In the genomic region with DNA sequence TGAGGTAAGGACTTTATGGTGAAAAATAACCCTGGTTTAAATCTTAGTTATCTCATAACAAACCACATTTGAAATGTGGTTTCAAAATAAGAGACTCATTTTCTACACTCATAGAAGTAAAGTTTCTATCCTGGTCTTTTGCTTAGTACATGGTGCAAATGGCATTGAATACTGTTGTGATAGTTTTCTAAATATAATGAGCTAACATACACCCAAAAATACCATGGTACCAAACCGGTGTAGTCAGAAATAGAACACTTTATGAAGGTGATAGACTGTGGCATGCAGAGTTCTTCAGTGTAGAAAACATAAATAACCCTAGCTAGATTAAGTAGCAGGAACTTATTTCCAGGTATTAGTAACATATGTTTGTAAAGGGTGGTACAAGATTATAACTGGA, we compare ENCODE assay signal across 19 cellular contexts.
"Had no signal": no experiment of that assay in that cellular context is flagged by ENCODE, and none has a peak within 500 bp of the region (broad histone marks: within the 10 kb centered on the region; RNA-seq: fewer than 3 reads in every experiment).

No MANE protein-coding gene starts in this region.

- H3K4me2 ChIP-seq: SK-N-SH had no signal

- H3K9me3 ChIP-seq: SK-N-SH had no signal

- DNase-seq: KBM-7, MV-4-11, NCI-H1048, NCI-H1105, NCI-H1417, NCI-H1436 treated with DMSO at 0.1 percent for 48 hours, NCI-H1694, NCI-H187 treated with DMSO at 0.1 percent for 48 hours, NCI-H2029 treated with DMSO at 0.1 percent for 48 hours, NCI-H2171 treated with DMSO at 0.1 percent for 48 hours, NCI-H345, NCI-H446 treated with DMSO at 0.1 percent for 48 hours, NCI-H510A treated with DMSO at 0.1 percent for 48 hours, NCI-H526, NCI-H748 treated with DMSO at 0.1 percent for 48 hours, PC-3, SK-N-SH had no signal

- ATAC-seq: Panc1, PC-3 had no signal

- H3K9ac ChIP-seq: SK-N-SH had no signal

- H3K27ac ChIP-seq: RWPE1 had no signal
